Comparison of ENCODE assay signal across 15 cellular contexts in the genomic region with DNA sequence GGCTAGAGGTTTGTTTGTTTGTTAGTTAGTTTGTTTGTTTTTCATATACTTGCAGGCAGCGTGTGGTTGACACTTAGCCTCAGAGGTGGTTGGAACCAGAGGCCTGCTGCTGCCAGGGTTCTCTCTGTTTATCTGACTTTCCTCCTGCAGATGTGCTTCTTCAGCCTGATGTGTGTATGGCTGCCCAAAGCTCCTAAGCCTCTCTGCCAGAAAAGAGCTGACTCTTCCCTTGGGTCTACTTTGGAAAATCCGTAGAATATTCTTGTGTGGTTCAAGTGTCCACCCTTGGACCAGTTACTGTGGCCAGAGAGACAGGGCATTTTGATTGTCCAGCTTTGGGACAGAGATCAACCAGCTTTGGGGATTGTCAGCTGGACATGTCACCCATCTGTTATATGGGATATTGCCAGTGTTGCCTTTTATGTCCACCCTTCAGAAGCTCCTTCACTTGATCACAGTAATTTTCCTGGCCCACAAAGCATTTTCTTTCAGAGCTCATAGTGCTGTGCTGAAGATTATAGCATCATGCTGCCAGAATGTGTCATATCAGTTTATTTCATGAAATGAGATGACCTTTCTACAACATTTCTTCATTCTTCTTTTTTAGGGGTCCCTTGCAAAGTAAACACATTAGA.
DNase-seq lines count a peak whose midpoint lies in the region; ATAC-seq and TF ChIP-seq lines count a peak whose summit lies in the region.
"Had no signal": no experiment of that assay in that cellular context is flagged by ENCODE, and none has a peak within 500 bp of the region (broad histone marks: within the 10 kb centered on the region; RNA-seq: fewer than 3 reads in every experiment).

No MANE protein-coding gene starts in this region.

- H3K4me1 ChIP-seq in adrenal gland (replicated peaks in 1 of 2), result peaks cover 16 to 26% of the 10 kb centered on the region in 2 donors
- H3K4me1 ChIP-seq in heart left ventricle, result peaks cover 0 to 58% (median 30%) of the 10 kb centered on the region in 12 donors
- H3K4me1 ChIP-seq in tibial artery, result peaks cover 0 to 54% (median 19%) of the 10 kb centered on the region in 4 donors

- ATAC-seq in heart left ventricle, result peak; percentile 71 to 85 (median 82)
- ATAC-seq in omental fat pad (ENCODE audit: low FRiP score), result peak; percentile 35
- no peak for ATAC-seq in GM21515 (IDR thresholded peaks at IDR 0.05; ENCODE audit: unreplicated experiment)
- ATAC-seq in GM21825 (IDR thresholded peaks at IDR 0.05; ENCODE audit: unreplicated experiment), result no peak
- ATAC-seq: HCT116 had no signal

- H3K9me3 ChIP-seq in adrenal gland (replicated peaks in 1 of 3) (no peaks in the 10 kb centered on the region), heart left ventricle (peaks cover 0 to 8% (median 0%) of the 10 kb centered on the region in 12 donors), tibial artery (no peaks in the 10 kb centered on the region)

- 77 to 84% (median 81%) methylated on average over 2 of the region's 2 CpGs for WGBS in adrenal gland, 4 donors
- WGBS in heart left ventricle, 4 donors, result 24 to 42% (median 29%) methylated on average over 2 of the region's 2 CpGs

- TF ChIP-seq POLR2A in adrenal gland (IDR thresholded peaks at IDR 0.05) (no peak), heart left ventricle (IDR thresholded peaks at IDR 0.05) (no peak)

- H3K4me3 ChIP-seq in adrenal gland (peak overlapping the region in 1 of 4 donors; percentile 10), heart left ventricle (no peak overlapping the region), tibial artery (no peak overlapping the region)

- H3K36me3 ChIP-seq in adrenal gland (replicated peaks in 1 of 2), result no peaks in the 10 kb centered on the region
- H3K36me3 ChIP-seq in heart left ventricle, result no peaks in the 10 kb centered on the region
- peaks cover 0 to 5% (median 0%) of the 10 kb centered on the region in 3 donors for H3K36me3 ChIP-seq in tibial artery

- H3K27ac ChIP-seq in adrenal gland (peak overlapping the region; percentile 58 to 84 (median 74)), heart left ventricle (peak overlapping the region; percentile 69 to 96 (median 91)), tibial artery (peak overlapping the region; percentile 71 to 77)

- no peaks in the 10 kb centered on the region for H3K27me3 ChIP-seq in adrenal gland
- H3K27me3 ChIP-seq in heart left ventricle, result no peaks in the 10 kb centered on the region
- H3K27me3 ChIP-seq in tibial artery, result no peaks in the 10 kb centered on the region

- TF ChIP-seq CTCF in adrenal gland (IDR thresholded peaks at IDR 0.05), result no peak
- no peak for TF ChIP-seq CTCF in heart left ventricle (IDR thresholded peaks at IDR 0.05)
- TF ChIP-seq CTCF in omental fat pad (IDR thresholded peaks at IDR 0.05), result no peak
- TF ChIP-seq CTCF in tibial artery (IDR thresholded peaks at IDR 0.05), result no peak

- intact Hi-C loops in adrenal gland (cut with DNase I), result no loop called here
- intact Hi-C loops in heart left ventricle (cut with DNase I), result loop anchor here in 6 of 10 donors (1.0 to 5.0 kb wide), 6 partner anchors 96 to 196 kb away; no protein-coding TSS in a partner anchor
- intact Hi-C loops in tibial artery (cut with DNase I; ENCODE audit: low total_unique reads), result no loop called here

- DNase-seq in adrenal gland (peak in 1 of 7 donors; percentile 11), heart left ventricle (peak in 3 of 5 donors; percentile 21 to 35 (median 22)), omental fat pad (ENCODE audit: low spot score) (no peak), tibial artery (no peak), NCI-H748 (lab: John Stamatoyannopoulos, UW; ENCODE audit: unreplicated experiment) (no peak)
- DNase-seq in activated CD4-positive, alpha-beta T cell treated with anti-CD3 and anti-CD28 coated beads for 48 hours, result no peak
- DNase-seq: dermis blood vessel endothelial cell; GF-D8; NCI-H187; NCI-H526; stimulated activated CD4-positive, alpha-beta T cell treated with anti-CD3 and anti-CD28 coated beads, Interleukin-4, amount 100 ng/mL, for 24 hours; SW 1271 had no signal

Comparison
In these comparisons a context has a peak if more than half of its experiments do, and no peak if none do; other contexts are left out.
1. DNase-seq: peak in heart left ventricle (3 of 5); none in omental fat pad (single experiment), tibial artery (0 of 2), activated CD4-positive, alpha-beta T cell treated with anti-CD3 and anti-CD28 coated beads for 48 hours (single experiment) and NCI-H748 (single experiment).
2. ATAC-seq: peak in heart left ventricle (4 of 4) and omental fat pad (single experiment); none in GM21515 (single experiment) and GM21825 (single experiment).
3. intact Hi-C loops: an anchor here in heart left ventricle (1.0 to 5.0 kb wide); none called in adrenal gland and tibial artery.
4. Peak in every context shown above with its lines, with median percentiles within 50 percentile points of each other: H3K27ac ChIP-seq.